Comparison of ENCODE assay signal across 17 cellular contexts in the genomic region with DNA sequence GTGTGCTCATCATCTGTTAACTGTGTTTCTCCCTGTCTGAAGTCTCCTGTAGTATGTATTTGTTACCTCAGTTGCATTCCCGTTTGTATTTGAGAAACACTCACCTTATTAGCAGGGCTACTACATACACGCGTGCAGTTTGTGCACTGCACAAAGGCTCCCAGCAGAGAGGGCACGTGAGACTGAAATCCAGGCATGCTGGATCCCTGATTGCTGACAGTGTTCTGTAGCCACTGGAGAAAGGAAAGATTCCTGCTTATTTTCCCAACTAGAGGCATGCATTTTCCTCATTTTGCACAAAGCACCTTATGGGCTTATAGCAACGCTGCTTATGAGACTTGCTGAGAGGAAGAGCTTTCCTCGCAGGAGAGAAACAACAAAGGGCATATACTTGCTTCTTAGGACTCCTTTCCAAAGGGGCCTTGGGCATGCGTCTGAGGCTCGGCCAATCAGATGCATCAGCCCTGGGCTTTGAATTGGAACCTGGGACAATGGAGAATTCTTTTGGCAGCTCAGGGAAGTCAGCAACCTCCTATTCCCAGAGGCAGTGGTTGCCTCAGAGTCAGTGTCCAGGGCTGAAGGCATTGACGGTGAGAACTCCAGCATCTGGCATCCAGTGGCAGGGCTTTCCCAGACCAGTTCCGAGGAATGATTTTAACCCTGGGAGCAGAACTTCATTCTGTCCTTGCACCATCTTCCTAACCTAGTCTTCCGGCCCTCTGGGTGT. TPM values are rescaled to one million over a fixed set of nuclear protein-coding genes. Genes with fewer than 3 reads are reported as not detected.
DNase-seq lines count a peak whose midpoint lies in the region; ATAC-seq and TF ChIP-seq lines count a peak whose summit lies in the region.
"Had no signal": no experiment of that assay in that cellular context is flagged by ENCODE, and none has a peak within 500 bp of the region (broad histone marks: within the 10 kb centered on the region; RNA-seq: fewer than 3 reads in every experiment).

No MANE protein-coding gene starts in this region.

- no peaks in the 10 kb centered on the region for H3K9me3 ChIP-seq in stomach
- H3K9me3 ChIP-seq: esophagus squamous epithelium, heart right ventricle, left ventricle myocardium inferior had no signal

- 57 to 75% (median 66%) methylated on average over 10 to 11 of the region's 11 CpGs for WGBS in stomach, 5 donors

- no peaks in the 10 kb centered on the region for H3K4me1 ChIP-seq in stomach
- H3K4me1 ChIP-seq: esophagus squamous epithelium, heart right ventricle, left ventricle myocardium inferior had no signal

- no peak for ATAC-seq in HG03196 (IDR thresholded peaks at IDR 0.05; ENCODE audit: unreplicated experiment)
- ATAC-seq: activated naive CD8-positive, alpha-beta T cell treated with anti-CD3 and anti-CD28 coated beads, Interleukin-2, amount 50 U/mL, for 24 hours; heart right ventricle had no signal

- POLR2A ChIA-PET in HEK293T (lab: Yijun Ruan, JAX), result no interaction called here

- no peak for TF ChIP-seq POLR2A in stomach (IDR thresholded peaks at IDR 0.05)

- H3K27ac ChIP-seq in C4-2B (no peak overlapping the region; the same call in 1 of the 2 replicates), stomach (no peak overlapping the region)
- H3K27ac ChIP-seq: esophagus squamous epithelium, heart right ventricle, left ventricle myocardium inferior, RWPE1 had no signal

- H3K36me3 ChIP-seq in stomach, result no peaks in the 10 kb centered on the region
- H3K36me3 ChIP-seq: esophagus squamous epithelium, heart right ventricle, left ventricle myocardium inferior had no signal

- CTCF ChIA-PET in HEK293T (lab: Yijun Ruan, JAX), result no interaction called here

- TF ChIP-seq CTCF in C4-2B (conservative IDR thresholded peaks at IDR 0.05) (peak; percentile 69), stomach (IDR thresholded peaks at IDR 0.05) (no peak)

- H3K4me3 ChIP-seq in stomach, result no peak overlapping the region
- H3K4me3 ChIP-seq: esophagus squamous epithelium, heart right ventricle, left ventricle myocardium inferior had no signal

- H3K27me3 ChIP-seq in stomach, result peaks cover 0 to 5% (median 0%) of the 10 kb centered on the region in 3 donors

- intact Hi-C loops in stomach (cut with DNase I; ENCODE audit: low total_unique reads), result no loop called here

- TF ChIP-seq EP300 in stomach (IDR thresholded peaks at IDR 0.05), result no peak

- peak; percentile 21 for DNase-seq in HEK293T (ENCODE audit: extremely low spot score)
- peak; percentile 3 for DNase-seq in amniotic epithelial cell (ENCODE audit: low read depth)
- DNase-seq in medulla oblongata (ENCODE audit: extremely low spot score), result peak; percentile 9
- DNase-seq in stomach, result no peak
- no peak for DNase-seq in HUDEP-2 (lab: John Stamatoyannopoulos, UW; ENCODE audit: unreplicated experiment in 76 of 76)
- DNase-seq in D341Med (ENCODE audit: low spot score), result no peak
- DNase-seq: activated naive CD8-positive, alpha-beta T cell treated with anti-CD3 and anti-CD28 coated beads, Interleukin-2, amount 50 U/mL, for 24 hours; activated T-cell treated with anti-CD3 and anti-CD28 coated beads, Interleukin-2, amount 50 U/mL, for 48 hours; CD4-positive, alpha-beta memory T cell; esophagus squamous epithelium; heart right ventricle; left ventricle myocardium inferior; NCI-H1105 treated with DMSO at 0.1 percent for 48 hours; NCI-H526 treated with DMSO at 0.1 percent for 48 hours had no signal

TF ChIP-seq in HEK293T, 16 proteins besides CTCF, POLR2A, EP300 and RAD21:
- TF ChIP-seq CTBP1 (IDR thresholded peaks at IDR 0.05; ENCODE audit: borderline replicate concordance) (no peak), ARNT (IDR thresholded peaks at IDR 0.05) (no peak)

RNA-seq across cellular contexts. Expression of a gene that starts 9.9 kb away (rescaled TPM):
- total RNA-seq in stomach, result 1 to 10 TPM in 1 of 5 donors, under 1 TPM in 1, not detected in 3; under 0.01 to 2.0 TPM
- under 1 TPM in 1 of 3 donors, not detected in 2; 0.05 TPM for polyA plus RNA-seq in stomach
- total RNA-seq: CD4-positive, alpha-beta memory T cell had no signal
- polyA plus RNA-seq: CD4-positive, alpha-beta memory T cell had no signal

Comparison
In these comparisons a context has a peak if more than half of its experiments do, and no peak if none do; other contexts are left out.
1. DNase-seq: peak in HEK293T (single experiment), amniotic epithelial cell (single experiment) and medulla oblongata (single experiment); none in stomach (single experiment), HUDEP-2 (0 of 76) and D341Med (single experiment).